ENCODE assay signal across 15 cellular contexts in genomic region chr4:168177546-168178149, GRCh38.
DNase-seq lines count a peak whose midpoint lies in the region; ATAC-seq, FAIRE-seq and TF ChIP-seq lines count a peak whose summit lies in the region.
"Had no signal": no experiment of that assay in that cellular context is flagged by ENCODE, and none has a peak within 500 bp of the region (broad histone marks: within the 10 kb centered on the region; RNA-seq: fewer than 3 reads in every experiment).

No MANE protein-coding gene starts in this region.

- H3K36me3 ChIP-seq in right lobe of liver (no peaks in the 10 kb centered on the region), PC-3 (ENCODE audit: low read depth, low read length) (no peaks in the 10 kb centered on the region)

- H3K4me1 ChIP-seq in A549: peaks cover 8% of the 10 kb centered on the region; the same call in 2 of the 3 replicates
- peaks cover 0 to 10% (median 4%) of the 10 kb centered on the region in 4 donors for H3K4me1 ChIP-seq in right lobe of liver
- no peaks in the 10 kb centered on the region for H3K4me1 ChIP-seq in PC-3 (ENCODE audit: insufficient read depth, low read length)
- H3K4me1 ChIP-seq: Caco-2 had no signal

- DNase-seq in A549 (ENCODE audit: low read depth in 1 of 2, low spot score in 1 of 2): no peak
- peak; percentile 30 for DNase-seq in HuH-7 (ENCODE audit: low spot score)
- DNase-seq in epithelial cell of proximal tubule (ENCODE audit: low read depth): peak; percentile 33
- peak in 2 of 3 donors; percentile 34 to 67 for DNase-seq in right lobe of liver
- DNase-seq in PC-3: no peak
- no peak for DNase-seq in DMS 273 treated with DMSO at 0.1 percent for 48 hours (lab: John Stamatoyannopoulos, UW)
- DNase-seq in stimulated activated CD4-positive, alpha-beta T cell treated with anti-CD3 and anti-CD28 coated beads, Interleukin-4, amount 100 ng/mL, for 1 hour: no peak
- DNase-seq in DMS153 treated with DMSO at 0.1 percent for 48 hours (lab: John Stamatoyannopoulos, UW; ENCODE audit: unreplicated experiment): no peak
- DNase-seq: 8988T, NCI-H1930, NCI-H2171, NCI-H446 treated with DMSO at 0.1 percent for 48 hours, NCI-H774 had no signal

- H3K9me2 ChIP-seq in PC-3 (replicated peaks; ENCODE audit: low read length): no peaks in the 10 kb centered on the region

- TF ChIP-seq EP300 in A549 (IDR thresholded peaks at IDR 0.05): no peak

- H3K27ac ChIP-seq in A549 (no peak overlapping the region), right lobe of liver (peak overlapping the region in 1 of 3 donors; percentile 15), PC-3 (ENCODE audit: low read length) (no peak overlapping the region)

- intact Hi-C loops in right lobe of liver (cut with DNase I): no loop called here
- intact Hi-C loops in PC-3 (cut with micrococcal nuclease): no loop called here

- H3K9me3 ChIP-seq in A549: no peaks in the 10 kb centered on the region
- H3K9me3 ChIP-seq in right lobe of liver: no peaks in the 10 kb centered on the region
- H3K9me3 ChIP-seq in PC-3 (ENCODE audit: low read length): no peaks in the 10 kb centered on the region
- H3K9me3 ChIP-seq: Caco-2 had no signal

- H2AFZ ChIP-seq in PC-3 (ENCODE audit: low read length): no peak overlapping the region

- no peak for ATAC-seq in A549
- ATAC-seq in right lobe of liver: peak; percentile 92 to 98 (median 94)
- ATAC-seq in PC-3: no peak

- H3K4me3 ChIP-seq in A549 (no peak overlapping the region), epithelial cell of proximal tubule (ENCODE audit: low read depth, low read length) (no peak overlapping the region), right lobe of liver (no peak overlapping the region), PC-3 (ENCODE audit: low read length) (no peak overlapping the region)

- no peaks in the 10 kb centered on the region for H4K20me1 ChIP-seq in PC-3 (ENCODE audit: low read length)

- CTCF ChIA-PET in A549 (lab: Yijun Ruan, JAX) (interaction anchor here (1.7 kb wide), 1 partner anchor 24 kb away, joined by 5 read pairs; no protein-coding TSS in a partner anchor), PC-3 (lab: Charles Lee) (no interaction called here)

- H3K9ac ChIP-seq in PC-3 (ENCODE audit: low read length): no peak overlapping the region

- BruUV-seq in PC-3 (replicated peaks; lab: Mats Ljungman, UMichigan): no TSS peak

- no peak for TF ChIP-seq RAD21 in A549 (conservative IDR thresholded peaks at IDR 0.05 in 1 of 2, IDR thresholded peaks at IDR 0.05 in 1 of 2)

- POLR2A ChIA-PET in A549 (lab: Yijun Ruan, JAX) (no interaction called here), PC-3 (lab: Charles Lee; ENCODE audit: unreplicated experiment) (no interaction called here)

- H3K4me2 ChIP-seq in A549 (peak overlapping the region; percentile 34; the same call in 2 of the 3 replicates), PC-3 (ENCODE audit: low read length) (no peak overlapping the region)

- no peak for TF ChIP-seq POLR2A in A549 (IDR thresholded peaks at IDR 0.05; ENCODE audit: low read length)
- TF ChIP-seq POLR2A in right lobe of liver (IDR thresholded peaks at IDR 0.05): no peak

- WGBS in A549 (ENCODE audit: missing lambda C conversion rate): 44% methylated on average over 5 of the region's 5 CpGs
- WGBS in right lobe of liver (ENCODE audit: insufficient coverage, low coverage, low lambda C conversion rate, missing lambda C conversion rate): 26% methylated on average over 5 of the region's 5 CpGs

- TF ChIP-seq CTCF in A549 (IDR thresholded peaks at IDR 0.05) (no peak), epithelial cell of proximal tubule (conservative IDR thresholded peaks at IDR 0.05; ENCODE audit: low read depth, low read length) (no peak), right lobe of liver (IDR thresholded peaks at IDR 0.05) (no peak), PC-3 (conservative IDR thresholded peaks at IDR 0.05; ENCODE audit: low read depth, low read length) (no peak)

- no peaks in the 10 kb centered on the region for H3F3A ChIP-seq in PC-3 (ENCODE audit: low read length, unreplicated experiment)

- no peaks in the 10 kb centered on the region for H3K79me2 ChIP-seq in PC-3 (ENCODE audit: low read length)

- FAIRE-seq in A549 (lab: Jason Lieb, UNC): no peak
- FAIRE-seq: H1 had no signal

- no peaks in the 10 kb centered on the region for H3K27me3 ChIP-seq in right lobe of liver
- H3K27me3 ChIP-seq in PC-3 (ENCODE audit: low read length): no peaks in the 10 kb centered on the region

TF ChIP-seq in A549, 52 proteins besides CTCF, POLR2A, EP300 and RAD21:
- TF ChIP-seq SMC3 (IDR thresholded peaks at IDR 0.05): no peak

Comparison
In these comparisons a context has a peak if more than half of its experiments do, and no peak if none do; other contexts are left out.
1. ATAC-seq: peak in right lobe of liver (4 of 4); none in A549 (0 of 2) and PC-3 (single experiment).
2. DNase-seq: peak in HuH-7 (single experiment), epithelial cell of proximal tubule (single experiment) and right lobe of liver (2 of 3); none in A549 (0 of 2), PC-3 (single experiment), DMS 273 treated with DMSO at 0.1 percent for 48 hours (single experiment), stimulated activated CD4-positive, alpha-beta T cell treated with anti-CD3 and anti-CD28 coated beads, Interleukin-4, amount 100 ng/mL, for 1 hour (single experiment) and DMS153 treated with DMSO at 0.1 percent for 48 hours (single experiment).